ENCODE assay signal across 12 cellular contexts in genomic region chr15:56356616-56357015, GRCh38. TPM values are rescaled to one million over a fixed set of nuclear protein-coding genes. Genes with fewer than 3 reads are reported as not detected.
DNase-seq lines count a peak whose midpoint lies in the region; ATAC-seq and TF ChIP-seq lines count a peak whose summit lies in the region.
"Had no signal": no experiment of that assay in that cellular context is flagged by ENCODE, and none has a peak within 500 bp of the region (broad histone marks: within the 10 kb centered on the region; RNA-seq: fewer than 3 reads in every experiment).

No MANE protein-coding gene starts in this region.

- 57% methylated on average over 2 of the region's 2 CpGs for WGBS in smooth muscle cell (ENCODE audit: low lambda C conversion rate)

- H3K4me1 ChIP-seq in OCI-LY3 (ENCODE audit: low read length) (peaks cover 9% of the 10 kb centered on the region), smooth muscle cell (ENCODE audit: low read depth) (peaks cover 5% of the 10 kb centered on the region)

- H2AFZ ChIP-seq in OCI-LY3 (ENCODE audit: low read depth, low read length) (no peak overlapping the region), smooth muscle cell (ENCODE audit: low read depth) (no peak overlapping the region)
- H2AFZ ChIP-seq: hepatocyte had no signal

- no peaks in the 10 kb centered on the region for H4K20me1 ChIP-seq in OCI-LY3 (ENCODE audit: insufficient read depth, low read length)
- H4K20me1 ChIP-seq in smooth muscle cell (ENCODE audit: low read depth): no peaks in the 10 kb centered on the region

- no peaks in the 10 kb centered on the region for H3K36me3 ChIP-seq in OCI-LY3 (replicated peaks; ENCODE audit: low read depth, low read length)
- H3K36me3 ChIP-seq in smooth muscle cell (ENCODE audit: low read depth): no peaks in the 10 kb centered on the region

- no peak overlapping the region for H3K27ac ChIP-seq in OCI-LY3 (ENCODE audit: low read length)
- H3K27ac ChIP-seq in smooth muscle cell (ENCODE audit: low read depth): peak overlapping the region; percentile 53
- H3K27ac ChIP-seq: hepatocyte, HL-60 had no signal

- peaks cover 26% of the 10 kb centered on the region for H3K27me3 Mint-ChIP-seq in activated CD4-positive, alpha-beta T cell treated with anti-CD3 and anti-CD28 coated beads, Interleukin-2, amount 10 ng/mL, durations not matched to agents 24 days and 14 days

- H3K36me3 Mint-ChIP-seq in activated CD4-positive, alpha-beta T cell treated with anti-CD3 and anti-CD28 coated beads, Interleukin-2, amount 10 ng/mL, durations not matched to agents 24 days and 14 days (ENCODE audit: low read depth): no peaks in the 10 kb centered on the region

- no peaks in the 10 kb centered on the region for H3K79me2 ChIP-seq in OCI-LY3 (ENCODE audit: low read length)
- no peaks in the 10 kb centered on the region for H3K79me2 ChIP-seq in smooth muscle cell (ENCODE audit: low read depth)
- H3K79me2 ChIP-seq: hepatocyte had no signal

- H3K4me2 ChIP-seq in OCI-LY3 (ENCODE audit: low read length) (peak overlapping the region; percentile 12), smooth muscle cell (peak overlapping the region; percentile 23)
- H3K4me2 ChIP-seq: hepatocyte had no signal

- ATAC-seq in GM18868 (IDR thresholded peaks at IDR 0.05; ENCODE audit: unreplicated experiment) (peak; percentile 91), HG03060 (IDR thresholded peaks at IDR 0.05; ENCODE audit: low read depth, unreplicated experiment) (peak; percentile 43), GM21526 (IDR thresholded peaks at IDR 0.05; ENCODE audit: low FRiP score, unreplicated experiment) (no peak)

- no peaks in the 10 kb centered on the region for H3K4me1 Mint-ChIP-seq in activated CD4-positive, alpha-beta T cell treated with anti-CD3 and anti-CD28 coated beads, Interleukin-2, amount 10 ng/mL, durations not matched to agents 24 days and 14 days
- H3K4me1 Mint-ChIP-seq: activated CD4-positive, alpha-beta T cell treated with anti-CD3 and anti-CD28 coated beads, Interleukin-2, amount 10 ng/mL, durations not matched to agents 7 days and 5 days had no signal

- H3K9me3 Mint-ChIP-seq in activated CD4-positive, alpha-beta T cell treated with anti-CD3 and anti-CD28 coated beads, Interleukin-2, amount 10 ng/mL, durations not matched to agents 24 days and 14 days: peaks cover 2% of the 10 kb centered on the region
- H3K9me3 Mint-ChIP-seq: activated CD4-positive, alpha-beta T cell treated with anti-CD3 and anti-CD28 coated beads, Interleukin-2, amount 10 ng/mL, durations not matched to agents 7 days and 5 days had no signal

- H3K27me3 ChIP-seq in OCI-LY3 (ENCODE audit: low read depth, low read length) (no peaks in the 10 kb centered on the region), smooth muscle cell (ENCODE audit: low read depth) (no peaks in the 10 kb centered on the region)
- H3K27me3 ChIP-seq: hepatocyte had no signal

- H3K9ac ChIP-seq in OCI-LY3 (ENCODE audit: low read length) (no peak overlapping the region), smooth muscle cell (ENCODE audit: low read depth) (no peak overlapping the region)

- intact Hi-C loops in activated CD4-positive, alpha-beta T cell treated with anti-CD3 and anti-CD28 coated beads, Interleukin-2, amount 10 ng/mL, durations not matched to agents 24 days and 14 days (cut with micrococcal nuclease): no loop called here

- no peak overlapping the region for H3K27ac Mint-ChIP-seq in activated CD4-positive, alpha-beta T cell treated with anti-CD3 and anti-CD28 coated beads, Interleukin-2, amount 10 ng/mL, durations not matched to agents 24 days and 14 days
- H3K27ac Mint-ChIP-seq: activated CD4-positive, alpha-beta T cell treated with anti-CD3 and anti-CD28 coated beads, Interleukin-2, amount 10 ng/mL, durations not matched to agents 7 days and 5 days had no signal

- H3K9me3 ChIP-seq in OCI-LY3 (ENCODE audit: insufficient read depth, low read length): no peaks in the 10 kb centered on the region
- H3K9me3 ChIP-seq in smooth muscle cell (replicated peaks; ENCODE audit: low read depth): no peaks in the 10 kb centered on the region

- no peak for DNase-seq in smooth muscle cell (lab: John Stamatoyannopoulos, UW; ENCODE audit: unreplicated experiment)
- no peak for DNase-seq in activated CD4-positive, alpha-beta T cell treated with anti-CD3 and anti-CD28 coated beads, Interleukin-2, amount 50 U/mL, for 48 hours
- no peak for DNase-seq in activated CD4-positive, alpha-beta T cell treated with anti-CD3 and anti-CD28 coated beads, Interleukin-2, amount 10 ng/mL, durations not matched to agents 24 days and 14 days
- DNase-seq: activated CD4-positive, alpha-beta T cell treated with anti-CD3 and anti-CD28 coated beads, Interleukin-2, amount 10 ng/mL, durations not matched to agents 7 days and 5 days; NCI-H524 treated with DMSO at 0.1 percent for 48 hours; occipital lobe had no signal

- no peak overlapping the region for H3K4me3 Mint-ChIP-seq in activated CD4-positive, alpha-beta T cell treated with anti-CD3 and anti-CD28 coated beads, Interleukin-2, amount 10 ng/mL, durations not matched to agents 24 days and 14 days
- H3K4me3 Mint-ChIP-seq: activated CD4-positive, alpha-beta T cell treated with anti-CD3 and anti-CD28 coated beads, Interleukin-2, amount 10 ng/mL, durations not matched to agents 7 days and 5 days had no signal

- TF ChIP-seq CTCF in OCI-LY3 (IDR thresholded peaks at IDR 0.05; ENCODE audit: low read depth, low read length): no peak
- TF ChIP-seq CTCF in smooth muscle cell (IDR thresholded peaks at IDR 0.05; ENCODE audit: borderline replicate concordance, insufficient read depth, poor library complexity, severe bottlenecking): no peak

- H3F3A ChIP-seq in smooth muscle cell (ENCODE audit: low read depth): no peaks in the 10 kb centered on the region

- no peak overlapping the region for H3K4me3 ChIP-seq in OCI-LY3 (ENCODE audit: low read length)
- H3K4me3 ChIP-seq in smooth muscle cell: no peak overlapping the region
- H3K4me3 ChIP-seq: hepatocyte had no signal

RNA-seq across cellular contexts. Expression of gene TEX9, which starts 8.6 kb away (rescaled TPM):
- 5.3 and 11.3 TPM in 2 replicates for total RNA-seq in smooth muscle cell
- 4.0 and 5.0 TPM in 2 replicates for polyA plus RNA-seq in smooth muscle cell
- total RNA-seq in activated CD4-positive, alpha-beta T cell treated with anti-CD3 and anti-CD28 coated beads, Interleukin-2, amount 10 ng/mL, durations not matched to agents 24 days and 14 days: 0.35 and 1.6 TPM in 2 replicates
